20 cellular contexts compared by ENCODE assay signal in genomic region chr11:19779740-19780139, GRCh38.
DNase-seq lines count a peak whose midpoint lies in the region; ATAC-seq and TF ChIP-seq lines count a peak whose summit lies in the region.
"Had no signal": no experiment of that assay in that cellular context is flagged by ENCODE, and none has a peak within 500 bp of the region (broad histone marks: within the 10 kb centered on the region; RNA-seq: fewer than 3 reads in every experiment).

No MANE protein-coding gene starts in this region.

- H3K27ac Mint-ChIP-seq in brain = peak overlapping the region in 1 of 5 experiments; percentile 13
- H3K27ac Mint-ChIP-seq: B cell; CD4-positive, CD25-positive, alpha-beta regulatory T cell had no signal

- peaks cover 2 to 9% (median 4%) of the 10 kb centered on the region in 5 experiments for H3K9me3 Mint-ChIP-seq in brain

- no peaks in the 10 kb centered on the region for H3K36me3 Mint-ChIP-seq in brain
- H3K36me3 Mint-ChIP-seq: CD4-positive, CD25-positive, alpha-beta regulatory T cell had no signal

- H3K27ac ChIP-seq in HUES48 (ENCODE audit: low read depth, low read length) = peak overlapping the region; percentile 56
- H3K27ac ChIP-seq: SJCRH30 had no signal

- H3K27me3 ChIP-seq in HUES48 (ENCODE audit: control insufficient read depth, insufficient read depth, low read length) = no peaks in the 10 kb centered on the region
- H3K27me3 ChIP-seq: SJCRH30 had no signal

- H3K4me3 Mint-ChIP-seq in brain = peak overlapping the region; percentile 36 to 93 (median 86)
- H3K4me3 Mint-ChIP-seq: CD4-positive, CD25-positive, alpha-beta regulatory T cell had no signal

- no peaks in the 10 kb centered on the region for H3K9me3 ChIP-seq in HUES48 (ENCODE audit: control insufficient read depth, insufficient read depth, low read length)
- H3K9me3 ChIP-seq: HAP-1 had no signal

- no peak overlapping the region for H3K9ac ChIP-seq in HUES48 (ENCODE audit: low read depth, low read length)

- no peak for TF ChIP-seq CTCF in brain (conservative IDR thresholded peaks at IDR 0.05)

- peak; percentile 18 for DNase-seq in kidney tubule cell (ENCODE audit: low spot score)
- DNase-seq in activated CD4-positive, alpha-beta T cell treated with anti-CD3 and anti-CD28 coated beads for 1 hour = no peak
- DNase-seq: Calu3; CD4-positive, CD25-positive, alpha-beta regulatory T cell; DMS53; KG1; NCI-H1417 treated with DMSO at 0.1 percent for 48 hours; NCI-H1930; NCI-H2171 treated with DMSO at 0.1 percent for 48 hours; NCI-H774; PC-3; SJCRH30 had no signal

- H3K36me3 ChIP-seq in HUES48 (ENCODE audit: control insufficient read depth, insufficient read depth, low read length) = no peaks in the 10 kb centered on the region
- H3K36me3 ChIP-seq: HAP-1 had no signal

- peaks cover 52% of the 10 kb centered on the region for H3K4me1 ChIP-seq in HUES48 (ENCODE audit: control insufficient read depth, insufficient read depth, low read length)
- H3K4me1 ChIP-seq: HAP-1 had no signal

- no peak for ATAC-seq in HG03442 (IDR thresholded peaks at IDR 0.05; ENCODE audit: unreplicated experiment)
- no peak for ATAC-seq in GM18873 (IDR thresholded peaks at IDR 0.05; ENCODE audit: low FRiP score, unreplicated experiment)
- no peak for ATAC-seq in HG03432 (IDR thresholded peaks at IDR 0.05; ENCODE audit: unreplicated experiment)
- ATAC-seq: HepG2, PC-3 had no signal

- H3K4me1 Mint-ChIP-seq in brain = peaks cover 37% of the 10 kb centered on the region

- H3K4me3 ChIP-seq in HUES48 (ENCODE audit: low read depth, low read length) = peak overlapping the region; percentile 92
- H3K4me3 ChIP-seq: HAP-1, SJCRH30 had no signal

- H3K27me3 Mint-ChIP-seq in brain = peaks cover 69% of the 10 kb centered on the region
